Comparison of ENCODE assay signal across 18 cellular contexts in the genomic region with DNA sequence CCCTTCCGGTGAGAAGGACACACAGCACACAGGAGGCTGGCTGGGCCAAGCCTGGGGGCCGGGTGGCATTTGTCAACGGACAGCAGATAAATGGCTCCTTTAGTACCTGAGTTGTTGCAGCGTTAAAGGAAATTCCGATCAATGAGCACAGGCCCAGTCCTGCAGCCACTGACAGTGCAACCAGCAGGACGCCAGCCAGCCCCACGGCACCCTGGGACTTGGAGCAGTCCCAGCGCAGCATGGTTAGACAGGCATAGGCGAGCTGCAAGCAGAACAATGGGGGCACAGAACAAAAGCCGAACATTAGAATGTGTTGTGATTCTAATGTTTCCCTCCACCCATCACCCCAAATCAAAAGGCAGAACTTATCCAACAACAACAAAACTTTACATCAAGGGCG. TPM values are rescaled to one million over a fixed set of nuclear protein-coding genes. Genes with fewer than 3 reads are reported as not detected.
DNase-seq lines count a peak whose midpoint lies in the region; ATAC-seq and TF ChIP-seq lines count a peak whose summit lies in the region.
"Had no signal": no experiment of that assay in that cellular context is flagged by ENCODE, and none has a peak within 500 bp of the region (broad histone marks: within the 10 kb centered on the region; RNA-seq: fewer than 3 reads in every experiment).

No MANE protein-coding gene starts in this region.

- H3K9me3 Mint-ChIP-seq in activated CD8-positive, alpha-beta T cell treated with anti-CD3 and anti-CD28 coated beads for 36 hours = no peaks in the 10 kb centered on the region
- H3K9me3 Mint-ChIP-seq: nephron had no signal

- H3K27ac Mint-ChIP-seq in activated CD8-positive, alpha-beta T cell treated with anti-CD3 and anti-CD28 coated beads for 36 hours = no peak overlapping the region

- no peak overlapping the region for H3K9ac ChIP-seq in HUES48 (ENCODE audit: low read depth, low read length)
- H3K9ac ChIP-seq: KMS-11 had no signal

- H3K36me3 ChIP-seq in HUES48 (ENCODE audit: control insufficient read depth, insufficient read depth, low read length) = peaks cover 87% of the 10 kb centered on the region

- no peak overlapping the region for H3K4me3 Mint-ChIP-seq in activated CD8-positive, alpha-beta T cell treated with anti-CD3 and anti-CD28 coated beads for 36 hours
- H3K4me3 Mint-ChIP-seq: nephron had no signal

- H3K4me1 Mint-ChIP-seq in activated CD8-positive, alpha-beta T cell treated with anti-CD3 and anti-CD28 coated beads for 36 hours (ENCODE audit: low read depth) = peaks cover 10% of the 10 kb centered on the region

- no peak overlapping the region for H3K4me3 ChIP-seq in HUES48 (ENCODE audit: low read depth, low read length)
- H3K4me3 ChIP-seq: thyroid gland had no signal

- TF ChIP-seq CTCF in activated CD8-positive, alpha-beta T cell treated with anti-CD3 and anti-CD28 coated beads for 36 hours (IDR thresholded peaks at IDR 0.05) = no peak

- intact Hi-C loops in activated CD8-positive, alpha-beta T cell treated with anti-CD3 and anti-CD28 coated beads for 36 hours (cut with micrococcal nuclease) = no loop called here

- POLR2A ChIA-PET in activated CD8-positive, alpha-beta T cell treated with anti-CD3 and anti-CD28 coated beads for 36 hours (lab: Charles Lee) = no interaction called here

- CTCF ChIA-PET in activated CD8-positive, alpha-beta T cell treated with anti-CD3 and anti-CD28 coated beads for 36 hours (lab: Charles Lee) = no interaction called here

- DNase-seq in putamen (ENCODE audit: low spot score) (peak; percentile 92), ecto neural progenitor cell (ENCODE audit: low spot score) (no peak)
- DNase-seq in activated CD8-positive, alpha-beta T cell treated with anti-CD3 and anti-CD28 coated beads for 36 hours = no peak
- DNase-seq: activated CD4-positive, alpha-beta T cell treated with anti-CD3 and anti-CD28 coated beads for 1 hour; DND-41; effector memory CD4-positive, alpha-beta T cell; kidney; NCI-H2081; NCI-H446; right cardiac atrium; stimulated activated CD4-positive, alpha-beta T cell treated with anti-CD3 and anti-CD28 coated beads, Interleukin-15, amount 100 ng/mL, for 24 hours; thyroid gland had no signal

- H3K27ac ChIP-seq in HUES48 (ENCODE audit: low read depth, low read length) = peak overlapping the region; percentile 54
- H3K27ac ChIP-seq in cingulate gyrus (ENCODE audit: low read depth, low read length) = peak overlapping the region; percentile 86
- peak overlapping the region; percentile 85 for H3K27ac ChIP-seq in layer of hippocampus (ENCODE audit: low read depth, low read length)
- H3K27ac ChIP-seq: KMS-11, thyroid gland had no signal

- H3K27me3 ChIP-seq in HUES48 (ENCODE audit: control insufficient read depth, insufficient read depth, low read length) = no peaks in the 10 kb centered on the region
- no peaks in the 10 kb centered on the region for H3K27me3 ChIP-seq in layer of hippocampus (ENCODE audit: control insufficient read depth, insufficient read depth, low read length)
- H3K27me3 ChIP-seq: thyroid gland had no signal

- H3K27me3 Mint-ChIP-seq in activated CD8-positive, alpha-beta T cell treated with anti-CD3 and anti-CD28 coated beads for 36 hours = peaks cover 2% of the 10 kb centered on the region

- ATAC-seq in activated CD8-positive, alpha-beta T cell treated with anti-CD3 and anti-CD28 coated beads for 36 hours = no peak
- no peak for ATAC-seq in GM18519 (IDR thresholded peaks at IDR 0.05; ENCODE audit: low FRiP score, unreplicated experiment)

- no peaks in the 10 kb centered on the region for H3K9me3 ChIP-seq in HUES48 (ENCODE audit: control insufficient read depth, insufficient read depth, low read length)
- H3K9me3 ChIP-seq: thyroid gland had no signal

- H3K36me3 Mint-ChIP-seq in activated CD8-positive, alpha-beta T cell treated with anti-CD3 and anti-CD28 coated beads for 36 hours (ENCODE audit: low read depth) = peaks cover 8% of the 10 kb centered on the region

- peaks cover 33% of the 10 kb centered on the region for H3K4me1 ChIP-seq in HUES48 (ENCODE audit: control insufficient read depth, insufficient read depth, low read length)
- H3K4me1 ChIP-seq: thyroid gland had no signal

RNA-seq across cellular contexts. Expression of a gene that starts 39.3 kb away (rescaled TPM):
- total RNA-seq in activated CD8-positive, alpha-beta T cell treated with anti-CD3 and anti-CD28 coated beads for 36 hours = 1 to 10 TPM; 5.4 to 7.3 TPM
